10 cellular contexts compared by ENCODE assay signal in the genomic region with DNA sequence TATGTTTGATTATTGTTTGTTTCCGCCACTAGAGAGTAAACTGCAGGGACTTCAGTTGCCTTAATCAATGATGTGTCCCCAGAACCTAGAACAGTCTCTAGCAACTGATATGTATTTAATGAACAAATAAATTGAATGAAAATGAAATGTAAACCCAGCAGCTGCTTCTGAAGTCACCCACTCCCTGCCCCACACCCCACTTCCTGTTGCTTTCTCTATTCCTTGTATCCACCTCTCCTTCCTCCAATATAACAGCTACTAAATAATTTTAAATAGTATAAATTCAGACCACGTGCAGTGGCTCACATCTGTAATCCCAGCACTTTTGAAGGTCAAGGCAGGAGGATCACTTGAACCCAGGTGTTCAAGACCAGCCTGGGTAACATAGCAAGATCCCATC. TPM values are rescaled to one million over a fixed set of nuclear protein-coding genes. Genes with fewer than 3 reads are reported as not detected.
DNase-seq lines count a peak whose midpoint lies in the region; ATAC-seq, FAIRE-seq and TF ChIP-seq lines count a peak whose summit lies in the region.
"Had no signal": no experiment of that assay in that cellular context is flagged by ENCODE, and none has a peak within 500 bp of the region (broad histone marks: within the 10 kb centered on the region; RNA-seq: fewer than 3 reads in every experiment).

No MANE protein-coding gene starts in this region.

- POLR2A ChIA-PET in CD8-positive, alpha-beta memory T cell (lab: Charles Lee): interaction anchor here (0.6 to 4.5 kb wide), 7 partner anchors 13 to 872 kb away, joined by 3 to 31 read pairs (median 3); partner anchors contain the start of genes MYH9 and RAC2

- intact Hi-C loops in sigmoid colon (cut with DNase I): loop anchor here (2.0 to 5.0 kb wide), 2 partner anchors 21 to 100 kb away; no protein-coding TSS in a partner anchor

- TF ChIP-seq CTCF in RWPE2 (IDR thresholded peaks at IDR 0.05; ENCODE audit: poor library complexity, severe bottlenecking) (no peak), endodermal cell (conservative IDR thresholded peaks at IDR 0.05) (no peak), sigmoid colon (IDR thresholded peaks at IDR 0.05) (no peak), D721Med (IDR thresholded peaks at IDR 0.05; ENCODE audit: insufficient read depth, missing control alignments) (no peak)

- no peak for TF ChIP-seq EP300 in sigmoid colon (IDR thresholded peaks at IDR 0.05)

- H3K4me3 Mint-ChIP-seq in CD8-positive, alpha-beta memory T cell: peak overlapping the region; percentile 83 to 96 (median 89)
- no peak overlapping the region for H3K4me3 Mint-ChIP-seq in endodermal cell

- WGBS in endodermal cell (ENCODE audit: insufficient coverage in 1 of 2, insufficient read length in 1 of 2), 2 experiments: 100% methylated on average over 1 to 2 of the region's 2 CpGs
- 69 to 71% methylated on average over 2 of the region's 2 CpGs for WGBS in sigmoid colon, 2 donors

- no peak overlapping the region for H3K27ac ChIP-seq in CD8-positive, alpha-beta memory T cell (ENCODE audit: low read depth, low read length)
- H3K27ac ChIP-seq in RWPE2 (ENCODE audit: poor library complexity, severe bottlenecking) (peak overlapping the region; percentile 96), endodermal cell (ENCODE audit: low read depth, low read length) (no peak overlapping the region), sigmoid colon (peak overlapping the region; percentile 98 to 100 (median 100))

- no peaks in the 10 kb centered on the region for H3K27me3 ChIP-seq in CD8-positive, alpha-beta memory T cell (ENCODE audit: insufficient read depth, low read length, poor library complexity, severe bottlenecking)
- H3K27me3 ChIP-seq in RWPE2 (ENCODE audit: insufficient read depth, poor library complexity, severe bottlenecking) (no peaks in the 10 kb centered on the region), endodermal cell (ENCODE audit: control insufficient read depth, insufficient read depth, low read length, poor library complexity, severe bottlenecking) (no peaks in the 10 kb centered on the region), sigmoid colon (no peaks in the 10 kb centered on the region)

- no peak overlapping the region for H3K9ac ChIP-seq in endodermal cell (ENCODE audit: extremely low read depth, low read length, poor library complexity, severe bottlenecking)

- FAIRE-seq in D721Med (lab: Jason Lieb, UNC): no peak

- H3K4me1 Mint-ChIP-seq in CD8-positive, alpha-beta memory T cell: peaks cover 90 to 97% (median 94%) of the 10 kb centered on the region in 3 donors
- H3K4me1 Mint-ChIP-seq in endodermal cell: peaks cover 48% of the 10 kb centered on the region

- peak overlapping the region; percentile 29 for H3K4me3 ChIP-seq in CD8-positive, alpha-beta memory T cell (ENCODE audit: low read length)
- H3K4me3 ChIP-seq in RWPE2 (ENCODE audit: severe bottlenecking) (no peak overlapping the region), endodermal cell (ENCODE audit: low read length) (no peak overlapping the region), sigmoid colon (no peak overlapping the region)

- no peaks in the 10 kb centered on the region for H3K9me3 Mint-ChIP-seq in CD8-positive, alpha-beta memory T cell
- no peaks in the 10 kb centered on the region for H3K9me3 Mint-ChIP-seq in endodermal cell

- H3K36me3 ChIP-seq in CD8-positive, alpha-beta memory T cell (ENCODE audit: insufficient read depth, low read length): peaks cover 11% of the 10 kb centered on the region
- peaks cover 86% of the 10 kb centered on the region for H3K36me3 ChIP-seq in RWPE2 (ENCODE audit: low read depth)
- H3K36me3 ChIP-seq in endodermal cell (ENCODE audit: control insufficient read depth, insufficient read depth, low read length): peaks cover 53% of the 10 kb centered on the region
- peaks cover 0 to 5% (median under 1%) of the 10 kb centered on the region in 4 donors for H3K36me3 ChIP-seq in sigmoid colon

- peaks cover 99% of the 10 kb centered on the region for H3K4me1 ChIP-seq in CD8-positive, alpha-beta memory T cell (ENCODE audit: insufficient read depth, low read length)
- H3K4me1 ChIP-seq in RWPE2 (ENCODE audit: insufficient read depth, poor library complexity, severe bottlenecking) (peaks cover 88% of the 10 kb centered on the region), endodermal cell (ENCODE audit: control insufficient read depth, insufficient read depth, low read length) (peaks cover 33% of the 10 kb centered on the region), sigmoid colon (peaks cover 0 to 100% (median 100%) of the 10 kb centered on the region in 4 donors)

- H3K27me3 Mint-ChIP-seq in CD8-positive, alpha-beta memory T cell: peaks cover 0 to 2% of the 10 kb centered on the region in 2 donors
- H3K27me3 Mint-ChIP-seq in endodermal cell (ENCODE audit: insufficient read depth): no peaks in the 10 kb centered on the region

- TF ChIP-seq POLR2A in sigmoid colon (IDR thresholded peaks at IDR 0.05): no peak

- ATAC-seq in RWPE2 (ENCODE audit: low read depth) (no peak), HG03442 (IDR thresholded peaks at IDR 0.05; ENCODE audit: unreplicated experiment) (no peak)

- H3K27ac Mint-ChIP-seq in CD8-positive, alpha-beta memory T cell: peak overlapping the region; percentile 85 to 100 (median 98)
- H3K27ac Mint-ChIP-seq in endodermal cell: peak overlapping the region; percentile 28

- H3K36me3 Mint-ChIP-seq in CD8-positive, alpha-beta memory T cell: peaks cover 0 to 48% (median 3%) of the 10 kb centered on the region in 3 donors
- peaks cover 23% of the 10 kb centered on the region for H3K36me3 Mint-ChIP-seq in endodermal cell (ENCODE audit: low read depth)

- no peaks in the 10 kb centered on the region for H3K9me3 ChIP-seq in CD8-positive, alpha-beta memory T cell (ENCODE audit: low read length)
- H3K9me3 ChIP-seq in RWPE2 (ENCODE audit: severe bottlenecking) (no peaks in the 10 kb centered on the region), endodermal cell (ENCODE audit: control insufficient read depth, low read length) (no peaks in the 10 kb centered on the region), sigmoid colon (no peaks in the 10 kb centered on the region)

- CTCF ChIA-PET in CD8-positive, alpha-beta memory T cell (lab: Charles Lee): interaction anchor here (1.2 to 3.4 kb wide), 6 partner anchors 13 to 98 kb away, joined by 3 to 16 read pairs (median 7); no protein-coding TSS in a partner anchor

- no peak for DNase-seq in CD8-positive, alpha-beta memory T cell
- DNase-seq in RWPE2 (ENCODE audit: low spot score) (no peak), endodermal cell (no peak), sigmoid colon (no peak), NCI-H2081 (lab: John Stamatoyannopoulos, UW) (no peak), D721Med (ENCODE audit: insufficient read length, low spot score) (no peak)
- DNase-seq in activated CD8-positive, alpha-beta memory T cell treated with anti-CD3 and anti-CD28 coated beads, Interleukin-2, amount 50 U/mL, for 4 hours: no peak
- DNase-seq: activated CD4-positive, alpha-beta T cell treated with anti-CD3 and anti-CD28 coated beads for 48 hours; H7 had no signal

RNA-seq across cellular contexts. Expression of gene MYH9, which starts 15.8 kb away (rescaled TPM):
- 100 to 1,000 TPM; 680 to 684 TPM for total RNA-seq in CD8-positive, alpha-beta memory T cell
- 425 TPM for polyA plus RNA-seq in CD8-positive, alpha-beta memory T cell
- total RNA-seq in endodermal cell (100 to 1,000 TPM; 270 to 288 TPM), sigmoid colon (100 to 1,000 TPM; 147 to 273 (median 184) TPM)
- 131 TPM for polyA plus RNA-seq in endodermal cell (2013, experiment 1 of 2)
- polyA plus RNA-seq in endodermal cell (2013, experiment 2 of 2): 136 TPM
- 100 to 1,000 TPM in 1 of 3 donors, 10 to 100 TPM in 2; 63.7 to 307 (median 88.3) TPM for polyA plus RNA-seq in sigmoid colon

Comparison
In these comparisons a context has a peak if more than half of its experiments do, and no peak if none do; other contexts are left out.
1. H3K27ac ChIP-seq: peak in RWPE2 (single experiment) and sigmoid colon (4 of 4); none in CD8-positive, alpha-beta memory T cell (single experiment) and endodermal cell (single experiment).